Comparison of ENCODE assay signal across 10 cellular contexts in genomic region chr12:52203126-52203921, GRCh38. TPM values are rescaled to one million over a fixed set of nuclear protein-coding genes. Genes with fewer than 3 reads are reported as not detected.
DNase-seq lines count a peak whose midpoint lies in the region; ATAC-seq and TF ChIP-seq lines count a peak whose summit lies in the region.
"Had no signal": no experiment of that assay in that cellular context is flagged by ENCODE, and none has a peak within 500 bp of the region (broad histone marks: within the 10 kb centered on the region; RNA-seq: fewer than 3 reads in every experiment).

No MANE protein-coding gene starts in this region.

- DNase-seq in activated CD4-positive, alpha-beta T cell treated with anti-CD3 and anti-CD28 coated beads, Interleukin-2, amount 10 ng/mL, durations not matched to agents 24 days and 14 days = no peak
- DNase-seq in activated CD4-positive, alpha-beta T cell treated with anti-CD3 and anti-CD28 coated beads, Interleukin-2, amount 10 ng/mL, durations not matched to agents 7 days and 5 days = no peak
- DNase-seq in NOMO-1 (lab: John Stamatoyannopoulos, UW; ENCODE audit: unreplicated experiment in 2 of 2) = peak; percentile 90 to 99
- peak; percentile 68 for DNase-seq in MCF 10A (ENCODE audit: unreplicated experiment)
- peak; percentile 76 for DNase-seq in lower lobe of right lung
- DNase-seq in transverse colon = peak; percentile 78
- DNase-seq in activated effector memory CD4-positive, alpha-beta T cell treated with anti-CD3 and anti-CD28 coated beads, Interleukin-2, amount 50 U/mL, for 16 hours = no peak
- DNase-seq in NCI-H128 (lab: John Stamatoyannopoulos, UW; ENCODE audit: unreplicated experiment) = no peak
- DNase-seq: DND-41 had no signal

- intact Hi-C loops in activated CD4-positive, alpha-beta T cell treated with anti-CD3 and anti-CD28 coated beads, Interleukin-2, amount 10 ng/mL, durations not matched to agents 24 days and 14 days (cut with micrococcal nuclease) = no loop called here
- intact Hi-C loops in MCF 10A (cut with micrococcal nuclease) (no loop called here), lower lobe of right lung (cut with DNase I) (no loop called here), transverse colon (cut with DNase I; ENCODE audit: low total_unique reads) (no loop called here)

- H3K4me3 Mint-ChIP-seq in activated CD4-positive, alpha-beta T cell treated with anti-CD3 and anti-CD28 coated beads, Interleukin-2, amount 10 ng/mL, durations not matched to agents 24 days and 14 days = no peak overlapping the region
- H3K4me3 Mint-ChIP-seq in activated CD4-positive, alpha-beta T cell treated with anti-CD3 and anti-CD28 coated beads, Interleukin-2, amount 10 ng/mL, durations not matched to agents 7 days and 5 days = no peak overlapping the region
- H3K4me3 Mint-ChIP-seq in MCF 10A (ENCODE audit: unreplicated experiment) = no peak overlapping the region
- H3K4me3 Mint-ChIP-seq: naive thymus-derived CD8-positive, alpha-beta T cell had no signal

- BruUV-seq in MCF 10A (replicated peaks; lab: Mats Ljungman, UMichigan) = no TSS peak

- no peaks in the 10 kb centered on the region for H3K36me3 Mint-ChIP-seq in activated CD4-positive, alpha-beta T cell treated with anti-CD3 and anti-CD28 coated beads, Interleukin-2, amount 10 ng/mL, durations not matched to agents 24 days and 14 days (ENCODE audit: low read depth)
- H3K36me3 Mint-ChIP-seq in activated CD4-positive, alpha-beta T cell treated with anti-CD3 and anti-CD28 coated beads, Interleukin-2, amount 10 ng/mL, durations not matched to agents 7 days and 5 days (ENCODE audit: low read depth) = no peaks in the 10 kb centered on the region
- H3K36me3 Mint-ChIP-seq in MCF 10A (ENCODE audit: insufficient read depth, unreplicated experiment) = peaks cover 6% of the 10 kb centered on the region
- H3K36me3 Mint-ChIP-seq: naive thymus-derived CD8-positive, alpha-beta T cell had no signal

- H3K4me3 ChIP-seq in lower lobe of right lung (no peak overlapping the region), transverse colon (no peak overlapping the region)

- peak overlapping the region; percentile 15 for H3K27ac Mint-ChIP-seq in activated CD4-positive, alpha-beta T cell treated with anti-CD3 and anti-CD28 coated beads, Interleukin-2, amount 10 ng/mL, durations not matched to agents 24 days and 14 days
- no peak overlapping the region for H3K27ac Mint-ChIP-seq in activated CD4-positive, alpha-beta T cell treated with anti-CD3 and anti-CD28 coated beads, Interleukin-2, amount 10 ng/mL, durations not matched to agents 7 days and 5 days
- H3K27ac Mint-ChIP-seq in MCF 10A (ENCODE audit: low read depth, unreplicated experiment) = peak overlapping the region; percentile 68

- POLR2A ChIA-PET in activated CD4-positive, alpha-beta T cell treated with anti-CD3 and anti-CD28 coated beads, Interleukin-2, amount 10 ng/mL, durations not matched to agents 7 days and 5 days (lab: Charles Lee) = no interaction called here
- POLR2A ChIA-PET in MCF 10A (lab: Yijun Ruan, JAX) = interaction anchor here (0.9 to 1.7 kb wide), 2 partner anchors 10 to 56 kb away, joined by 4 to 6 read pairs; no protein-coding TSS in a partner anchor

- WGBS in transverse colon (ENCODE audit: low coverage in 1 of 2), 2 donors = 53% methylated on average over 17 of the region's 18 CpGs; no CpG with 5 or more reads in 1 of the 2 donors

- H3K36me3 ChIP-seq in lower lobe of right lung (no peaks in the 10 kb centered on the region), transverse colon (no peaks in the 10 kb centered on the region)

- no peak overlapping the region for H3K27ac ChIP-seq in lower lobe of right lung
- no peak overlapping the region for H3K27ac ChIP-seq in transverse colon

- H3K27me3 Mint-ChIP-seq in activated CD4-positive, alpha-beta T cell treated with anti-CD3 and anti-CD28 coated beads, Interleukin-2, amount 10 ng/mL, durations not matched to agents 24 days and 14 days = peaks cover 13% of the 10 kb centered on the region
- peaks cover 8% of the 10 kb centered on the region for H3K27me3 Mint-ChIP-seq in activated CD4-positive, alpha-beta T cell treated with anti-CD3 and anti-CD28 coated beads, Interleukin-2, amount 10 ng/mL, durations not matched to agents 7 days and 5 days
- no peaks in the 10 kb centered on the region for H3K27me3 Mint-ChIP-seq in MCF 10A (ENCODE audit: insufficient read depth, unreplicated experiment)

- CTCF ChIA-PET in activated CD4-positive, alpha-beta T cell treated with anti-CD3 and anti-CD28 coated beads, Interleukin-2, amount 10 ng/mL, durations not matched to agents 7 days and 5 days (lab: Charles Lee) = no interaction called here
- CTCF ChIA-PET in MCF 10A (lab: Yijun Ruan, JAX) = interaction anchor here (0.9 to 1.4 kb wide), 4 partner anchors 9 to 76 kb away, joined by 3 to 7 read pairs (median 4); no protein-coding TSS in a partner anchor

- no peak for TF ChIP-seq EP300 in transverse colon (IDR thresholded peaks at IDR 0.05; ENCODE audit: low read depth)

- no peak for TF ChIP-seq POLR2A in transverse colon (IDR thresholded peaks at IDR 0.05)

- H3K9me3 ChIP-seq in lower lobe of right lung = no peaks in the 10 kb centered on the region
- no peaks in the 10 kb centered on the region for H3K9me3 ChIP-seq in transverse colon

- H3K27me3 ChIP-seq in lower lobe of right lung (ENCODE audit: low read depth) (peaks cover 6% of the 10 kb centered on the region), transverse colon (no peaks in the 10 kb centered on the region)

- H3K4me1 ChIP-seq in lower lobe of right lung (peaks cover 45% of the 10 kb centered on the region), transverse colon (peaks cover 0 to 6% (median 2%) of the 10 kb centered on the region in 4 donors)

- peaks cover 7% of the 10 kb centered on the region for H3K4me1 Mint-ChIP-seq in activated CD4-positive, alpha-beta T cell treated with anti-CD3 and anti-CD28 coated beads, Interleukin-2, amount 10 ng/mL, durations not matched to agents 24 days and 14 days
- H3K4me1 Mint-ChIP-seq in activated CD4-positive, alpha-beta T cell treated with anti-CD3 and anti-CD28 coated beads, Interleukin-2, amount 10 ng/mL, durations not matched to agents 7 days and 5 days = no peaks in the 10 kb centered on the region
- H3K4me1 Mint-ChIP-seq in MCF 10A (ENCODE audit: insufficient read depth, unreplicated experiment) = peaks cover 52% of the 10 kb centered on the region

- no peak for TF ChIP-seq CTCF in MCF 10A (IDR thresholded peaks at IDR 0.05; ENCODE audit: unreplicated experiment)
- TF ChIP-seq CTCF in lower lobe of right lung (IDR thresholded peaks at IDR 0.05) = no peak
- no peak for TF ChIP-seq CTCF in transverse colon (IDR thresholded peaks at IDR 0.05)

- peak; percentile 70 to 73 for ATAC-seq in lower lobe of right lung
- ATAC-seq: naive thymus-derived CD8-positive, alpha-beta T cell had no signal

- in situ Hi-C loops in transverse colon (cut with MboI; ENCODE audit: low pct_ligation_motif_present in 1 of 4, low pct_unique_long_range_greater_than_20kb in 1 of 4, low sequenced_read_pairs in 3 of 4) = no loop called here

- no peaks in the 10 kb centered on the region for H3K9me3 Mint-ChIP-seq in activated CD4-positive, alpha-beta T cell treated with anti-CD3 and anti-CD28 coated beads, Interleukin-2, amount 10 ng/mL, durations not matched to agents 24 days and 14 days
- H3K9me3 Mint-ChIP-seq in activated CD4-positive, alpha-beta T cell treated with anti-CD3 and anti-CD28 coated beads, Interleukin-2, amount 10 ng/mL, durations not matched to agents 7 days and 5 days = no peaks in the 10 kb centered on the region
- no peaks in the 10 kb centered on the region for H3K9me3 Mint-ChIP-seq in MCF 10A (ENCODE audit: unreplicated experiment)
- H3K9me3 Mint-ChIP-seq: naive thymus-derived CD8-positive, alpha-beta T cell had no signal

RNA-seq across cellular contexts. Expression of gene KRT80, which starts 11.5 kb away (rescaled TPM):
- not detected in 2 replicates for total RNA-seq in activated CD4-positive, alpha-beta T cell treated with anti-CD3 and anti-CD28 coated beads, Interleukin-2, amount 10 ng/mL, durations not matched to agents 24 days and 14 days
- not detected for total RNA-seq in activated CD4-positive, alpha-beta T cell treated with anti-CD3 and anti-CD28 coated beads, Interleukin-2, amount 10 ng/mL, durations not matched to agents 7 days and 5 days
- total RNA-seq in MCF 10A (2022) (27.4 and 52.3 TPM in 2 replicates), lower lobe of right lung (3.0 TPM), transverse colon (under 1 TPM in 1 of 4 donors, not detected in 3; 0.14 TPM)
- total RNA-seq: naive thymus-derived CD8-positive, alpha-beta T cell had no signal

RNA-seq across cellular contexts. Expression of gene KRT7, which starts 29.7 kb away (rescaled TPM):
- total RNA-seq in activated CD4-positive, alpha-beta T cell treated with anti-CD3 and anti-CD28 coated beads, Interleukin-2, amount 10 ng/mL, durations not matched to agents 24 days and 14 days = 12.3 and 15.8 TPM in 2 replicates
- total RNA-seq in activated CD4-positive, alpha-beta T cell treated with anti-CD3 and anti-CD28 coated beads, Interleukin-2, amount 10 ng/mL, durations not matched to agents 7 days and 5 days = 1 to 10 TPM; 2.2 to 2.5 TPM
- 2,379 and 3,360 TPM in 2 replicates for total RNA-seq in MCF 10A (2022)
- 257 TPM for total RNA-seq in lower lobe of right lung
- total RNA-seq in transverse colon = 1 to 10 TPM in 1 of 4 donors, under 1 TPM in 2, not detected in 1; 0.75 to 1.6 (median 0.95) TPM
- total RNA-seq: naive thymus-derived CD8-positive, alpha-beta T cell had no signal

Comparison
In these comparisons a context has a peak if more than half of its experiments do, and no peak if none do; other contexts are left out.
1. DNase-seq: peak in NOMO-1 (2 of 2), MCF 10A (single experiment), lower lobe of right lung (single experiment) and transverse colon (single experiment); none in activated CD4-positive, alpha-beta T cell treated with anti-CD3 and anti-CD28 coated beads, Interleukin-2, amount 10 ng/mL, durations not matched to agents 24 days and 14 days (single experiment), activated CD4-positive, alpha-beta T cell treated with anti-CD3 and anti-CD28 coated beads, Interleukin-2, amount 10 ng/mL, durations not matched to agents 7 days and 5 days (single experiment), activated effector memory CD4-positive, alpha-beta T cell treated with anti-CD3 and anti-CD28 coated beads, Interleukin-2, amount 50 U/mL, for 16 hours (single experiment) and NCI-H128 (single experiment).
2. RNA of gene KRT7, which starts 29.7 kb away (total RNA-seq): 2,379 to 3,360 TPM in MCF 10A and 257 TPM in lower lobe of right lung (single experiment); 12.3 to 15.8 TPM in activated CD4-positive, alpha-beta T cell treated with anti-CD3 and anti-CD28 coated beads, Interleukin-2, amount 10 ng/mL, durations not matched to agents 24 days and 14 days, 2.2 to 2.5 TPM in activated CD4-positive, alpha-beta T cell treated with anti-CD3 and anti-CD28 coated beads, Interleukin-2, amount 10 ng/mL, durations not matched to agents 7 days and 5 days and 0.75 to 1.6 TPM in transverse colon; every median in the first group is over 10 times any median in the second.